Comparison of ENCODE assay signal across 8 cellular contexts in genomic region chr17:66727634-66728570, GRCh38.
DNase-seq lines count a peak whose midpoint lies in the region; ATAC-seq, FAIRE-seq and TF ChIP-seq lines count a peak whose summit lies in the region.

No MANE protein-coding gene starts in this region.

- no peak overlapping the region for H3K27ac ChIP-seq in SJCRH30
- H3K27ac ChIP-seq in small intestine (ENCODE audit: low read depth in 1 of 2, low read length in 1 of 2), result peak overlapping the region in 1 of 2 donors; percentile 1

- no peaks in the 10 kb centered on the region for H3K9me3 ChIP-seq in SJCRH30 (replicated peaks)
- H3K9me3 ChIP-seq in small intestine (ENCODE audit: control insufficient read depth, low read depth), result no peaks in the 10 kb centered on the region

- peak; percentile 78 for TF ChIP-seq CTCF in GM20000 (IDR thresholded peaks at IDR 0.05; ENCODE audit: extremely low read depth, missing control alignments)

- H3K36me3 ChIP-seq in SJCRH30 (no peaks in the 10 kb centered on the region), small intestine (ENCODE audit: control insufficient read depth in 2 of 2, insufficient read depth in 2 of 2, low read length in 2 of 2) (no peaks in the 10 kb centered on the region)

- H3K4me1 ChIP-seq in SJCRH30, result no peaks in the 10 kb centered on the region
- peaks cover 0 to 9% of the 10 kb centered on the region in 2 donors for H3K4me1 ChIP-seq in small intestine (ENCODE audit: control insufficient read depth in 2 of 2, insufficient read depth in 1 of 2, low read depth in 1 of 2, low read length in 1 of 2)

- FAIRE-seq in small intestine (lab: Jason Lieb, UNC), result no peak

- no peaks in the 10 kb centered on the region for H3K27me3 ChIP-seq in SJCRH30
- no peaks in the 10 kb centered on the region for H3K27me3 ChIP-seq in small intestine (ENCODE audit: control insufficient read depth in 2 of 2, insufficient read depth in 2 of 2, low read length in 2 of 2)

- ATAC-seq in GM21360 (IDR thresholded peaks at IDR 0.05; ENCODE audit: unreplicated experiment), result no peak

- DNase-seq in COR-L47 (lab: John Stamatoyannopoulos, UW) (peak; percentile 63), GM20000 (ENCODE audit: low spot score) (peak; percentile 72), MV-4-11 (lab: John Stamatoyannopoulos, UW) (peak; percentile 55), SJCRH30 (peak; percentile 67 to 72), astrocyte of the hippocampus (ENCODE audit: low read depth, low spot score) (peak; percentile 87), hippocampal formation (lab: John Stamatoyannopoulos, UW) (peak; percentile 48 to 67), small intestine (peak; percentile 26)

- WGBS in small intestine, 3 donors, result 44 to 56% (median 53%) methylated on average over 17 of the region's 17 CpGs

- H3K4me3 ChIP-seq in SJCRH30 (no peak overlapping the region), small intestine (ENCODE audit: low read depth in 1 of 2, low read length in 2 of 2) (no peak overlapping the region)

Comparison
In these comparisons a context has a peak if more than half of its experiments do, and no peak if none do; other contexts are left out.
1. DNase-seq: peak in every context shown above with its lines; median percentile 87 in astrocyte of the hippocampus; 72 in GM20000; 70 in SJCRH30; 63 in COR-L47; 58 in hippocampal formation; 55 in MV-4-11; 26 in small intestine.